Comparison of ENCODE assay signal across 1 cellular context in the genomic region with DNA sequence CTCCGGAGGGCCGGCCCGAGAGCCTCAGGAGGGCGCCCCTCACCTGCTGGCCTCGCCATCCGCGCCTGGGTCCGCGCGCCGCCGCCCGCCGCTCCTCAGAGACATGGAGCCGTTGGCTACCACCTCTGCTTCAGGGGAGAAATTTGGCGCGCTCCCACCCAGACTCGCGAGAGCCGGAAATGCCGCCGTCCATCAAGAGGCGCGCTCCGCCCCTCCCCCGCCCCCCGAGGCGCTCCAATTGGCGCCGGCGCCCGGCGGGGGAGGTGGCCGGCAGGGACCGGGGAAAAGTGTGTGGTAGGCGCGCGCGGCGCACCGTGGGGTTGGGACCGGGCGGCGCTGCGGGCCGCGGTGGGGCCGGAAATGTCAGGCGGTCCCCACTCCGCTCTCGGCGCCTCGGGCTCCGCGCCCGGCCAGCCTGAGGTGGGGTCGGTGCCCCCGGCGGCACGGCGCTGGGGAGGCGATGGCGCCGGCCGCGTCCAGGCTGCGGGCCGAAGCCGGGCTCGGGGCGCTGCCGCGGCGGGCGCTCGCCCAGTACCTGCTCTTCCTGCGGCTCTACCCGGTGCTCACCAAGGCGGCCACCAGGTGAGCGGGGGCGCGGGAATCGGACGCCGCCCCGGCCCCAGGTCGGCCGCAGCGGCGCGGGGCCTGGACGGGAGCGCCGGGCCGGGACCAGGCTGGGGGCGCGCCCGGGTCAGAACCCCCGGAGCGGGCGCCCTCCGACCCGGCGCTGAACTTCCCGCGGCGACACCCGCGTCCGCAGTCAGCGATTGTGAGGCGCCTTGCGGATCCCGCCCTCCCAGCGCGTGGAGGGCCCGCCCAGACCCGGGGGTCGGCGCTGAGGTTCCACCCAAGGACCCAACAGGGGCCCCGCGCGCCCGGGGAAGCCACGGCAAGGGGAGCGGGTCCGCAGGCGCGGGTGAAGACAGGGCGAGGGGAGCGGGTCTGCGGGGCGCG.
A peak's percentile ranks its signal among the peaks of the same experiment; 100 is the strongest.
TF ChIP-seq lines count a peak whose summit lies in the region.

A gene with protein sequence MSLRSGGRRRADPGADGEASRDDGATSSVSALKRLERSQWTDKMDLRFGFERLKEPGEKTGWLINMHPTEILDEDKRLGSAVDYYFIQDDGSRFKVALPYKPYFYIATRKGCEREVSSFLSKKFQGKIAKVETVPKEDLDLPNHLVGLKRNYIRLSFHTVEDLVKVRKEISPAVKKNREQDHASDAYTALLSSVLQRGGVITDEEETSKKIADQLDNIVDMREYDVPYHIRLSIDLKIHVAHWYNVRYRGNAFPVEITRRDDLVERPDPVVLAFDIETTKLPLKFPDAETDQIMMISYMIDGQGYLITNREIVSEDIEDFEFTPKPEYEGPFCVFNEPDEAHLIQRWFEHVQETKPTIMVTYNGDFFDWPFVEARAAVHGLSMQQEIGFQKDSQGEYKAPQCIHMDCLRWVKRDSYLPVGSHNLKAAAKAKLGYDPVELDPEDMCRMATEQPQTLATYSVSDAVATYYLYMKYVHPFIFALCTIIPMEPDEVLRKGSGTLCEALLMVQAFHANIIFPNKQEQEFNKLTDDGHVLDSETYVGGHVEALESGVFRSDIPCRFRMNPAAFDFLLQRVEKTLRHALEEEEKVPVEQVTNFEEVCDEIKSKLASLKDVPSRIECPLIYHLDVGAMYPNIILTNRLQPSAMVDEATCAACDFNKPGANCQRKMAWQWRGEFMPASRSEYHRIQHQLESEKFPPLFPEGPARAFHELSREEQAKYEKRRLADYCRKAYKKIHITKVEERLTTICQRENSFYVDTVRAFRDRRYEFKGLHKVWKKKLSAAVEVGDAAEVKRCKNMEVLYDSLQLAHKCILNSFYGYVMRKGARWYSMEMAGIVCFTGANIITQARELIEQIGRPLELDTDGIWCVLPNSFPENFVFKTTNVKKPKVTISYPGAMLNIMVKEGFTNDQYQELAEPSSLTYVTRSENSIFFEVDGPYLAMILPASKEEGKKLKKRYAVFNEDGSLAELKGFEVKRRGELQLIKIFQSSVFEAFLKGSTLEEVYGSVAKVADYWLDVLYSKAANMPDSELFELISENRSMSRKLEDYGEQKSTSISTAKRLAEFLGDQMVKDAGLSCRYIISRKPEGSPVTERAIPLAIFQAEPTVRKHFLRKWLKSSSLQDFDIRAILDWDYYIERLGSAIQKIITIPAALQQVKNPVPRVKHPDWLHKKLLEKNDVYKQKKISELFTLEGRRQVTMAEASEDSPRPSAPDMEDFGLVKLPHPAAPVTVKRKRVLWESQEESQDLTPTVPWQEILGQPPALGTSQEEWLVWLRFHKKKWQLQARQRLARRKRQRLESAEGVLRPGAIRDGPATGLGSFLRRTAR (N-terminal part only) (minus strand): TSS at position 132 of the 954 bp plus-strand sequence. CDS start 27 bp downstream, at position 105.
A gene (plus strand): TSS at position 377 of the 954 bp plus-strand sequence. CDS start 84 bp downstream, at position 461.

TF ChIP-seq in K562, 482 proteins besides CTCF, POLR2A, EP300 and RAD21 (continued from another document and continues in another):
- TF ChIP-seq, protein P1, sequence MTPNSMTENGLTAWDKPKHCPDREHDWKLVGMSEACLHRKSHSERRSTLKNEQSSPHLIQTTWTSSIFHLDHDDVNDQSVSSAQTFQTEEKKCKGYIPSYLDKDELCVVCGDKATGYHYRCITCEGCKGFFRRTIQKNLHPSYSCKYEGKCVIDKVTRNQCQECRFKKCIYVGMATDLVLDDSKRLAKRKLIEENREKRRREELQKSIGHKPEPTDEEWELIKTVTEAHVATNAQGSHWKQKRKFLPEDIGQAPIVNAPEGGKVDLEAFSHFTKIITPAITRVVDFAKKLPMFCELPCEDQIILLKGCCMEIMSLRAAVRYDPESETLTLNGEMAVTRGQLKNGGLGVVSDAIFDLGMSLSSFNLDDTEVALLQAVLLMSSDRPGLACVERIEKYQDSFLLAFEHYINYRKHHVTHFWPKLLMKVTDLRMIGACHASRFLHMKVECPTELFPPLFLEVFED (CRISPR knock-in tag; conservative IDR thresholded peaks at IDR 0.05), result no peak
- TF ChIP-seq SRSF9 (IDR thresholded peaks at IDR 0.05; ENCODE audit: borderline replicate concordance, low read depth, low read length) (no peak), ZNF589 (CRISPR knock-in tag; IDR thresholded peaks at IDR 0.05; ENCODE audit: low read depth) (no peak), ESRRA (IDR thresholded peaks at IDR 0.05; ENCODE audit: borderline replicate concordance, low read depth) (peak; percentile 72; the same call in 1 of the 2 replicates), ZNF324 (CRISPR knock-in tag; IDR thresholded peaks at IDR 0.05) (no peak), ZNF644 (tag; IDR thresholded peaks at IDR 0.05; ENCODE audit: low read depth) (no peak), CBFA2T2 (conservative IDR thresholded peaks at IDR 0.05) (no peak), KDM2B (CRISPR knock-in tag; IDR thresholded peaks at IDR 0.05) (0 out of 2 replicates have a peak, but pooled peaks have one; percentile 57), EGR1 (conservative IDR thresholded peaks at IDR 0.05) (peak; percentile 82), TAF15 (IDR thresholded peaks at IDR 0.05; ENCODE audit: low read depth, low read length) (no peak), ZNF77 (CRISPR knock-in tag; IDR thresholded peaks at IDR 0.05) (no peak), EHMT2 (IDR thresholded peaks at IDR 0.05) (no peak), TEAD4 (IDR thresholded peaks at IDR 0.05; ENCODE audit: low read length) (0 out of 2 replicates have a peak, but pooled peaks have one; percentile 29), TEAD4 (CRISPR knock-in tag; IDR thresholded peaks at IDR 0.05; ENCODE audit: borderline replicate concordance) (no peak), ARID1B (IDR thresholded peaks at IDR 0.05) (no peak), ZNF408 (CRISPR knock-in tag; IDR thresholded peaks at IDR 0.05; ENCODE audit: low read depth) (no peak), SREBF2 (CRISPR knock-in tag; IDR thresholded peaks at IDR 0.05) (no peak), ZNF354B (CRISPR knock-in tag; IDR thresholded peaks at IDR 0.05) (no peak), ETV6 (IDR thresholded peaks at IDR 0.05; ENCODE audit: borderline replicate concordance in 1 of 2, low read depth in 2 of 2, low read length in 1 of 2) (no peak), ETV6 (CRISPR knock-in tag; IDR thresholded peaks at IDR 0.05; ENCODE audit: borderline replicate concordance) (no peak), LARP7 (IDR thresholded peaks at IDR 0.05) (no peak), ZKSCAN3 (CRISPR knock-in tag; IDR thresholded peaks at IDR 0.05) (no peak), NCOA4 (IDR thresholded peaks at IDR 0.05; ENCODE audit: partially characterized antibody) (no peak), SOX6 (IDR thresholded peaks at IDR 0.05) (0 out of 2 replicates have a peak, but pooled peaks have one; percentile 32), NR2F6 (CRISPR knock-in tag; IDR thresholded peaks at IDR 0.05) (no peak), PHB2 (IDR thresholded peaks at IDR 0.05; ENCODE audit: low read depth) (no peak), TSC22D4 (tag; IDR thresholded peaks at IDR 0.05) (no peak), NR3C1 (CRISPR knock-in tag; IDR thresholded peaks at IDR 0.05) (peak; percentile 69), TFAM (CRISPR knock-in tag; conservative IDR thresholded peaks at IDR 0.05) (no peak), ETV1 (tag; conservative IDR thresholded peaks at IDR 0.05; ENCODE audit: low read depth) (peak; percentile 54; the same call in 1 of the 2 replicates), HDAC8 (tag; IDR thresholded peaks at IDR 0.05) (no peak), PML (IDR thresholded peaks at IDR 0.05; ENCODE audit: low read length) (peak; percentile 23; the same call in 1 of the 2 replicates), ZNF134 (CRISPR knock-in tag; conservative IDR thresholded peaks at IDR 0.05) (no peak), SRSF7 (optimal IDR thresholded peaks at IDR 0.05; ENCODE audit: low read depth, low read length) (no peak)
- TF ChIP-seq, protein P2, sequence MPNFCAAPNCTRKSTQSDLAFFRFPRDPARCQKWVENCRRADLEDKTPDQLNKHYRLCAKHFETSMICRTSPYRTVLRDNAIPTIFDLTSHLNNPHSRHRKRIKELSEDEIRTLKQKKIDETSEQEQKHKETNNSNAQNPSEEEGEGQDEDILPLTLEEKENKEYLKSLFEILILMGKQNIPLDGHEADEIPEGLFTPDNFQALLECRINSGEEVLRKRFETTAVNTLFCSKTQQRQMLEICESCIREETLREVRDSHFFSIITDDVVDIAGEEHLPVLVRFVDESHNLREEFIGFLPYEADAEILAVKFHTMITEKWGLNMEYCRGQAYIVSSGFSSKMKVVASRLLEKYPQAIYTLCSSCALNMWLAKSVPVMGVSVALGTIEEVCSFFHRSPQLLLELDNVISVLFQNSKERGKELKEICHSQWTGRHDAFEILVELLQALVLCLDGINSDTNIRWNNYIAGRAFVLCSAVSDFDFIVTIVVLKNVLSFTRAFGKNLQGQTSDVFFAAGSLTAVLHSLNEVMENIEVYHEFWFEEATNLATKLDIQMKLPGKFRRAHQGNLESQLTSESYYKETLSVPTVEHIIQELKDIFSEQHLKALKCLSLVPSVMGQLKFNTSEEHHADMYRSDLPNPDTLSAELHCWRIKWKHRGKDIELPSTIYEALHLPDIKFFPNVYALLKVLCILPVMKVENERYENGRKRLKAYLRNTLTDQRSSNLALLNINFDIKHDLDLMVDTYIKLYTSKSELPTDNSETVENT (CRISPR knock-in tag; IDR thresholded peaks at IDR 0.05), result peak; percentile 52; the same call in 1 of the 2 replicates
- TF ChIP-seq, protein P3, sequence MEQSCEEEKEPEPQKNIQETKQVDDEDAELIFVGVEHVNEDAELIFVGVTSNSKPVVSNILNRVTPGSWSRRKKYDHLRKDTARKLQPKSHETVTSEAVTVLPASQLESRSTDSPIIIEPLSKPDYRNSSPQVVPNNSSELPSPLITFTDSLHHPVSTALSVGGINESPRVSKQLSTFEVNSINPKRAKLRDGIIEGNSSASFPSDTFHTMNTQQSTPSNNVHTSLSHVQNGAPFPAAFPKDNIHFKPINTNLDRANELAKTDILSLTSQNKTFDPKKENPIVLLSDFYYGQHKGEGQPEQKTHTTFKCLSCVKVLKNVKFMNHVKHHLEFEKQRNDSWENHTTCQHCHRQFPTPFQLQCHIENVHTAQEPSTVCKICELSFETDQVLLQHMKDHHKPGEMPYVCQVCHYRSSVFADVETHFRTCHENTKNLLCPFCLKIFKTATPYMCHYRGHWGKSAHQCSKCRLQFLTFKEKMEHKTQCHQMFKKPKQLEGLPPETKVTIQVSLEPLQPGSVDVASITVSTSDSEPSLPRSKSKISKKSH (CRISPR knock-in tag; IDR thresholded peaks at IDR 0.05), result no peak
- TF ChIP-seq, protein P4, sequence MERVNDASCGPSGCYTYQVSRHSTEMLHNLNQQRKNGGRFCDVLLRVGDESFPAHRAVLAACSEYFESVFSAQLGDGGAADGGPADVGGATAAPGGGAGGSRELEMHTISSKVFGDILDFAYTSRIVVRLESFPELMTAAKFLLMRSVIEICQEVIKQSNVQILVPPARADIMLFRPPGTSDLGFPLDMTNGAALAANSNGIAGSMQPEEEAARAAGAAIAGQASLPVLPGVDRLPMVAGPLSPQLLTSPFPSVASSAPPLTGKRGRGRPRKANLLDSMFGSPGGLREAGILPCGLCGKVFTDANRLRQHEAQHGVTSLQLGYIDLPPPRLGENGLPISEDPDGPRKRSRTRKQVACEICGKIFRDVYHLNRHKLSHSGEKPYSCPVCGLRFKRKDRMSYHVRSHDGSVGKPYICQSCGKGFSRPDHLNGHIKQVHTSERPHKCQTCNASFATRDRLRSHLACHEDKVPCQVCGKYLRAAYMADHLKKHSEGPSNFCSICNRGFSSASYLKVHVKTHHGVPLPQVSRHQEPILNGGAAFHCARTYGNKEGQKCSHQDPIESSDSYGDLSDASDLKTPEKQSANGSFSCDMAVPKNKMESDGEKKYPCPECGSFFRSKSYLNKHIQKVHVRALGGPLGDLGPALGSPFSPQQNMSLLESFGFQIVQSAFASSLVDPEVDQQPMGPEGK (CRISPR knock-in tag; IDR thresholded peaks at IDR 0.05; ENCODE audit: borderline replicate concordance), result no peak
- TF ChIP-seq, protein P5, sequence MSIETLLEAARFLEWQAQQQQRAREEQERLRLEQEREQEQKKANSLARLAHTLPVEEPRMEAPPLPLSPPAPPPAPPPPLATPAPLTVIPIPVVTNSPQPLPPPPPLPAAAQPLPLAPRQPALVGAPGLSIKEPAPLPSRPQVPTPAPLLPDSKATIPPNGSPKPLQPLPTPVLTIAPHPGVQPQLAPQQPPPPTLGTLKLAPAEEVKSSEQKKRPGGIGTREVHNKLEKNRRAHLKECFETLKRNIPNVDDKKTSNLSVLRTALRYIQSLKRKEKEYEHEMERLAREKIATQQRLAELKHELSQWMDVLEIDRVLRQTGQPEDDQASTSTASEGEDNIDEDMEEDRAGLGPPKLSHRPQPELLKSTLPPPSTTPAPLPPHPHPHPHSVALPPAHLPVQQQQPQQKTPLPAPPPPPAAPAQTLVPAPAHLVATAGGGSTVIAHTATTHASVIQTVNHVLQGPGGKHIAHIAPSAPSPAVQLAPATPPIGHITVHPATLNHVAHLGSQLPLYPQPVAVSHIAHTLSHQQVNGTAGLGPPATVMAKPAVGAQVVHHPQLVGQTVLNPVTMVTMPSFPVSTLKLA (conservative IDR thresholded peaks at IDR 0.05), result peak; percentile 29 to 78; a peak in 3 of 4 replicates
- TF ChIP-seq, protein P6, sequence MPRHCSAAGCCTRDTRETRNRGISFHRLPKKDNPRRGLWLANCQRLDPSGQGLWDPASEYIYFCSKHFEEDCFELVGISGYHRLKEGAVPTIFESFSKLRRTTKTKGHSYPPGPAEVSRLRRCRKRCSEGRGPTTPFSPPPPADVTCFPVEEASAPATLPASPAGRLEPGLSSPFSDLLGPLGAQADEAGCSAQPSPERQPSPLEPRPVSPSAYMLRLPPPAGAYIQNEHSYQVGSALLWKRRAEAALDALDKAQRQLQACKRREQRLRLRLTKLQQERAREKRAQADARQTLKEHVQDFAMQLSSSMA (CRISPR knock-in tag; IDR thresholded peaks at IDR 0.05), result no peak
- TF ChIP-seq, protein P7, sequence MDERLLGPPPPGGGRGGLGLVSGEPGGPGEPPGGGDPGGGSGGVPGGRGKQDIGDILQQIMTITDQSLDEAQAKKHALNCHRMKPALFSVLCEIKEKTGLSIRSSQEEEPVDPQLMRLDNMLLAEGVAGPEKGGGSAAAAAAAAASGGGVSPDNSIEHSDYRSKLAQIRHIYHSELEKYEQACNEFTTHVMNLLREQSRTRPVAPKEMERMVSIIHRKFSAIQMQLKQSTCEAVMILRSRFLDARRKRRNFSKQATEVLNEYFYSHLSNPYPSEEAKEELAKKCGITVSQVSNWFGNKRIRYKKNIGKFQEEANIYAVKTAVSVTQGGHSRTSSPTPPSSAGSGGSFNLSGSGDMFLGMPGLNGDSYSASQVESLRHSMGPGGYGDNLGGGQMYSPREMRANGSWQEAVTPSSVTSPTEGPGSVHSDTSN (CRISPR knock-in tag; IDR thresholded peaks at IDR 0.05; ENCODE audit: low read depth), result peak; percentile 45
- TF ChIP-seq, protein P7 (tag; conservative IDR thresholded peaks at IDR 0.05; ENCODE audit: low read depth), result peak; percentile 66
